25 cellular contexts compared by ENCODE assay signal in the genomic region with DNA sequence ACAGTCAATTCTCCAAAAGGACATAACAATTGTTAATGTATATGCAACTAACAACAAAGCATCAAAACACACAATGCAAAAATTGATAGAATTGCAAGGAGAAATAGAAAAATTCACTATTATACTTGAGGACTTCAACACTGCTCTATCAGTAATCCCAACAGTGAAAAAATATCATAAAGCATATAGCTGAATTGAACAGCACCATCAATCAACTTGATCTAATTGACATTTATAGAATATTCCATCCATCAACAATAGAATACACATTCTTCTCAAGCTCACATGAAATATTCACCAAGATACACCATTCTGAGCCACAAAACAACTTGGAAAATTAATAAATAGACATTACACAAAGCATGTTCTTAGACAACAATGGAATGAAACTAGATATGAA.
"Had no signal": no experiment of that assay in that cellular context is flagged by ENCODE, and none has a peak within 500 bp of the region (broad histone marks: within the 10 kb centered on the region; RNA-seq: fewer than 3 reads in every experiment).

No MANE protein-coding gene starts in this region.

- ATAC-seq: effector memory CD8-positive, alpha-beta T cell; esophagus mucosa; foreskin keratinocyte; gastrocnemius medialis; gastroesophageal sphincter; heart left ventricle; heart right ventricle had no signal

- FAIRE-seq: endothelial cell of umbilical vein had no signal

- H3K4me1 ChIP-seq: colonic mucosa, esophagus muscularis mucosa, esophagus squamous epithelium, foreskin keratinocyte, gastrocnemius medialis, gastroesophageal sphincter, heart left ventricle, heart right ventricle had no signal

- H3K27ac ChIP-seq: colonic mucosa, coronary artery, dorsolateral prefrontal cortex, epithelial cell of prostate, esophagus muscularis mucosa, esophagus squamous epithelium, foreskin keratinocyte, gastrocnemius medialis, gastroesophageal sphincter, heart left ventricle, heart right ventricle had no signal

- H3K4me3 ChIP-seq: colonic mucosa, coronary artery, dorsolateral prefrontal cortex, esophagus muscularis mucosa, esophagus squamous epithelium, gastrocnemius medialis, gastroesophageal sphincter, heart left ventricle, heart right ventricle had no signal

- H3K36me3 ChIP-seq: colonic mucosa, esophagus muscularis mucosa, esophagus squamous epithelium, gastrocnemius medialis, gastroesophageal sphincter, heart left ventricle, heart right ventricle had no signal

- DNase-seq: colonic mucosa; cortex of kidney; dermis blood vessel endothelial cell; dorsolateral prefrontal cortex; effector CD4-positive, alpha-beta T cell; effector CD8-positive, alpha-beta T cell; effector memory CD4-positive, alpha-beta T cell; effector memory CD8-positive, alpha-beta T cell; endodermal cell; erythroblast; esophagus squamous epithelium; foreskin fibroblast; foreskin keratinocyte; foreskin melanocyte; gastrocnemius medialis; glutamatergic neuron; head of caudate nucleus; heart left ventricle; heart right ventricle had no signal

- H3K27me3 ChIP-seq: colonic mucosa, dorsolateral prefrontal cortex, esophagus muscularis mucosa, esophagus squamous epithelium, foreskin keratinocyte, gastrocnemius medialis, gastroesophageal sphincter, heart left ventricle, heart right ventricle had no signal

- H3K9me3 ChIP-seq: colonic mucosa, gastrocnemius medialis had no signal
